ENCODE assay signal across 8 cellular contexts in the genomic region with DNA sequence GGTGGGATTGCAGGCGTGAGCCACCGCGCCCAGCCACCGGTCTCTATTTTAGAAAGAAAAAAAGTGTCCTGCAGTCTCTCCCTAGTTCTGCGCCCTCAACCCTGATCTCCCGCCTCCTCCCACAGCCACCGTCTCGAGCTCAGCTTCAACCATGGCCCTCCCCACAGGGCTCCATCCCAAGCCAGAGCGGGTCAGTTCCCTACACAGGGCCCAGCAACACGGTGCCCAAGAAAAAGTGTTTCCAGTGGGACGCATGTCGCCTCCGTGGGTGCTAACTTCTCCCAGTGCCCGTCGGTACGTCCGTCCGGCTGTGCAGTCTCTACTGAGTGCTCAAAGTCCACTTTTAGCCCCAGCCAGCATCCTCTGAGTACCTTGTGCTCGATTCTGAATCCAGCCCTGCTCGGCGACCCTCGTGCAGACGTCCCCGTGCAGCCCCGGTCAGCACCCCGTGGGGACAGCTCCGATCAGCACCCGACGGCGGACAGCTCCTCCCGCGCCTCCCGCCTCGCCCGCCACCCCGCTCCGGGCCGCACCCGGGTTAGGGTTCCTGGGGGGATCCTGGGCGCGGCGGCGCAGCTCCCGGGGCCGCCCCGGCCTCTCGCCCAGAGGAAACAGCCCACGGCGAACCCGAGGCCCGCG. TPM values are rescaled to one million over a fixed set of nuclear protein-coding genes. Genes with fewer than 3 reads are reported as not detected.
DNase-seq lines count a peak whose midpoint lies in the region; ATAC-seq and TF ChIP-seq lines count a peak whose summit lies in the region.

No MANE protein-coding gene starts in this region.

- in situ Hi-C loops in KBM-7 (cut with MboI; ENCODE audit: low pct_unique_long_range_greater_than_20kb, low sequenced_read_pairs) = no loop called here

- TF ChIP-seq POLR2A in upper lobe of left lung (IDR thresholded peaks at IDR 0.05) = no peak

- H3K9me3 Mint-ChIP-seq in effector memory CD8-positive, alpha-beta T cell = no peaks in the 10 kb centered on the region
- H3K9me3 Mint-ChIP-seq in naive thymus-derived CD8-positive, alpha-beta T cell = peaks cover 0 to 5% (median 0%) of the 10 kb centered on the region in 9 donors

- H3K4me1 Mint-ChIP-seq in effector memory CD8-positive, alpha-beta T cell (ENCODE audit: low read depth in 2 of 2) = peaks cover 2 to 7% of the 10 kb centered on the region in 2 donors
- H3K4me1 Mint-ChIP-seq in naive thymus-derived CD8-positive, alpha-beta T cell = peaks cover 7 to 17% (median 13%) of the 10 kb centered on the region in 4 donors

- 29 to 48% methylated on average over 16 to 30 of the region's 52 CpGs for WGBS in upper lobe of left lung, 2 donors

- TF ChIP-seq CTCF in upper lobe of left lung (IDR thresholded peaks at IDR 0.05) = no peak

- ATAC-seq in effector memory CD8-positive, alpha-beta T cell (replicated peaks) = peak; percentile 95
- peak; percentile 94 to 96 for ATAC-seq in naive thymus-derived CD8-positive, alpha-beta T cell
- ATAC-seq in upper lobe of left lung (ENCODE audit: low FRiP score in 2 of 2) (peak; percentile 82 to 84), HG03565 (IDR thresholded peaks at IDR 0.05; ENCODE audit: unreplicated experiment) (no peak)

- H3K27ac Mint-ChIP-seq in effector memory CD8-positive, alpha-beta T cell = no peak overlapping the region
- H3K27ac Mint-ChIP-seq in naive thymus-derived CD8-positive, alpha-beta T cell = peak overlapping the region in 2 of 10 donors; percentile 37 to 48

- peaks cover 39 to 46% of the 10 kb centered on the region in 2 donors for H3K27me3 Mint-ChIP-seq in effector memory CD8-positive, alpha-beta T cell
- H3K27me3 Mint-ChIP-seq in naive thymus-derived CD8-positive, alpha-beta T cell = peaks cover 19 to 31% (median 24%) of the 10 kb centered on the region in 5 donors

- no peak overlapping the region for H3K27ac ChIP-seq in upper lobe of left lung

- H3K4me1 ChIP-seq in upper lobe of left lung = peaks cover 11 to 19% (median 14%) of the 10 kb centered on the region in 4 donors

- peak; percentile 93 for DNase-seq in AG20443 (ENCODE audit: low spot score)
- peak; percentile 62 for DNase-seq in KBM-7
- peak; percentile 63 to 69 for DNase-seq in activated CD4-positive, alpha-beta T cell treated with anti-CD3 and anti-CD28 coated beads, Interleukin-2, amount 50 U/mL, for 48 hours
- peak; percentile 66 to 74 (median 71) for DNase-seq in effector memory CD8-positive, alpha-beta T cell
- peak; percentile 47 to 82 (median 72) for DNase-seq in naive thymus-derived CD8-positive, alpha-beta T cell
- peak; percentile 47 to 94 for DNase-seq in upper lobe of left lung
- no peak for DNase-seq in NK-92 (lab: John Stamatoyannopoulos, UW; ENCODE audit: unreplicated experiment)

- peak overlapping the region in 3 of 4 donors; percentile 48 to 56 (median 55) for H3K4me3 ChIP-seq in upper lobe of left lung

- no peaks in the 10 kb centered on the region for H3K36me3 ChIP-seq in upper lobe of left lung

- H3K36me3 Mint-ChIP-seq in effector memory CD8-positive, alpha-beta T cell (ENCODE audit: insufficient read depth) = peaks cover 3% of the 10 kb centered on the region
- peaks cover 12 to 16% (median 14%) of the 10 kb centered on the region in 3 donors for H3K36me3 Mint-ChIP-seq in naive thymus-derived CD8-positive, alpha-beta T cell

- TF ChIP-seq EP300 in upper lobe of left lung (IDR thresholded peaks at IDR 0.05) = no peak

- peak overlapping the region; percentile 34 to 44 for H3K4me3 Mint-ChIP-seq in effector memory CD8-positive, alpha-beta T cell
- H3K4me3 Mint-ChIP-seq in naive thymus-derived CD8-positive, alpha-beta T cell = peak overlapping the region; percentile 11 to 79 (median 50)

- POLR2A ChIA-PET in naive thymus-derived CD8-positive, alpha-beta T cell (lab: Charles Lee) = interaction anchor here (0.7 to 1.1 kb wide), 2 partner anchors 40 to 71 kb away, joined by 3 read pairs; no protein-coding TSS in a partner anchor

- H3K27me3 ChIP-seq in upper lobe of left lung = peaks cover 0 to 44% (median 26%) of the 10 kb centered on the region in 4 donors

- H3K9me3 ChIP-seq in upper lobe of left lung = no peaks in the 10 kb centered on the region

RNA-seq across cellular contexts. Expression of a gene that starts 0.7 kb away (rescaled TPM):
- total RNA-seq in naive thymus-derived CD8-positive, alpha-beta T cell = under 1 TPM; 0.22 to 0.62 TPM
- polyA plus RNA-seq in naive thymus-derived CD8-positive, alpha-beta T cell = not detected
- 1 to 10 TPM; 1.0 to 5.5 (median 3.4) TPM for total RNA-seq in upper lobe of left lung

RNA-seq across cellular contexts. Expression of a gene that starts 17.3 kb away (rescaled TPM):
- 100 to 1,000 TPM; 205 to 215 TPM for total RNA-seq in naive thymus-derived CD8-positive, alpha-beta T cell
- 10 to 100 TPM; 23.0 to 26.9 (median 25.1) TPM for polyA plus RNA-seq in naive thymus-derived CD8-positive, alpha-beta T cell
- 100 to 1,000 TPM in 2 of 6 donors, 10 to 100 TPM in 4; 42.7 to 294 (median 87.8) TPM for total RNA-seq in upper lobe of left lung

RNA-seq across cellular contexts. Expression of a gene that starts 21.7 kb away (rescaled TPM):
- total RNA-seq in naive thymus-derived CD8-positive, alpha-beta T cell = 10 to 100 TPM; 94.7 to 97.5 TPM
- 1 to 10 TPM in 1 of 3 donors, under 1 TPM in 1, not detected in 1; 0.23 to 1.3 TPM for polyA plus RNA-seq in naive thymus-derived CD8-positive, alpha-beta T cell
- 10 to 100 TPM in 5 of 6 donors, 1 to 10 TPM in 1; 7.3 to 54.5 (median 19.4) TPM for total RNA-seq in upper lobe of left lung

RNA-seq across cellular contexts. Expression of a gene that starts 28.0 kb away (rescaled TPM):
- total RNA-seq in naive thymus-derived CD8-positive, alpha-beta T cell = 10 to 100 TPM; 88.4 to 88.9 TPM
- polyA plus RNA-seq in naive thymus-derived CD8-positive, alpha-beta T cell = 1 to 10 TPM; 7.2 to 9.3 (median 7.3) TPM
- 10 to 100 TPM; 29.8 to 99.0 (median 59.2) TPM for total RNA-seq in upper lobe of left lung

RNA-seq across cellular contexts. Expression of a gene that starts 37.2 kb away (rescaled TPM):
- not detected for total RNA-seq in naive thymus-derived CD8-positive, alpha-beta T cell
- polyA plus RNA-seq in naive thymus-derived CD8-positive, alpha-beta T cell = not detected
- 1 to 10 TPM in 1 of 6 donors, not detected in 5; 3.4 TPM for total RNA-seq in upper lobe of left lung
